Comparison of ENCODE assay signal across 7 cellular contexts in the genomic region with DNA sequence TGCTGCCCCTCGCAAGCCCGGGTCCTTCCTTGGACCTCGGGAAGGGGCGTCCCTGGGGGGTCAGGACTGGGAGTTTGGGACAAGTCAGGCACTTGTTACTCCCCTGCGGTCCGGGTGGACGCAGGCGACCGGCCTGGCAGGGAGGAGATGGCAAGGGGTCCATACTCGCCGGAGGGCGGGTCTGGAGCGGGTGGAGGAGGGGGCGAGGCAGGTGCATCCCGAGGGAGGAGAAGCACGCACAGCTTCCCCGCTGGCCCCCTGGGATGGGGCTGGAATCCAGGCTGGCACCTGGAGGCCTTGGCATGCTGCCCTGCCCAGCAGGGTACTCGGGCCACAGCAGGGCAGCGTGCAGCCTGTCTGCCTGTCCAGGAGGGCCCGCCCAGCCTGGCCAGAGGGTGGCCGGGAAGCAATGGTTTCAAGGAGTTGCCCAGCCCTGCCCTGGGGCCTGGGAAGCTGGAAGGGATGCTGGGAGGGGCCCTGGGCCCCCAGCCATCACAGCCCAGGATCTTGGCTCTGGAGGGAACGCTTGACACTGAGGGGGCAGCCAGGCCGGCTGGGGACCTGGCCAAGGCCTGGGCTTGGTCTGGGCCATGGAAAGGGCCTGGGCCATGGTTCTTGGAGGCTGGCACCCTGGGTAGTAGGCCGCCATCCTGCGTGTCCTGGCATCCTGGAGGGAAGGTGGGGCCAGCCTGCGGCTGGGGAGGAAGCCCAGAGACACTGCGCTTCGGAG. TPM values are rescaled to one million over a fixed set of nuclear protein-coding genes. Genes with fewer than 3 reads are reported as not detected.
A peak's percentile ranks its signal among the peaks of the same experiment; 100 is the strongest.
DNase-seq lines count a peak whose midpoint lies in the region; ATAC-seq and TF ChIP-seq lines count a peak whose summit lies in the region.

No MANE protein-coding gene starts in this region.

- DNase-seq in H4 (ENCODE audit: low spot score) (peak; percentile 39), neural crest cell (ENCODE audit: low read depth, low spot score) (no peak), HEK293T (ENCODE audit: extremely low spot score) (no peak)
- DNase-seq in central memory CD4-positive, alpha-beta T cell = no peak

- peak overlapping the region; percentile 62 for H3K4me2 ChIP-seq in OCI-LY3 (ENCODE audit: low read length)

- 17 to 20% methylated on average over 20 to 28 of the region's 28 CpGs for WGBS in esophagus, 2 donors

- H3K9me3 ChIP-seq in OCI-LY3 (ENCODE audit: insufficient read depth, low read length) = no peaks in the 10 kb centered on the region
- H3K9me3 ChIP-seq in esophagus (ENCODE audit: control insufficient read depth in 2 of 2, insufficient read depth in 1 of 2, low read depth in 1 of 2, low read length in 1 of 2) = no peaks in the 10 kb centered on the region

- CTCF ChIA-PET in HEK293T (lab: Yijun Ruan, JAX) = interaction anchor here (0.9 kb wide), 1 partner anchor 59 kb away, joined by 4 read pairs; no protein-coding TSS in a partner anchor

- no peaks in the 10 kb centered on the region for H4K20me1 ChIP-seq in OCI-LY3 (ENCODE audit: insufficient read depth, low read length)

- H3K4me1 ChIP-seq in OCI-LY3 (ENCODE audit: low read length) (peaks cover 11% of the 10 kb centered on the region), esophagus (ENCODE audit: control insufficient read depth in 2 of 2, insufficient read depth in 2 of 2, low read length in 1 of 2) (peaks cover 15 to 27% of the 10 kb centered on the region in 2 donors)

- no peak overlapping the region for H2AFZ ChIP-seq in OCI-LY3 (ENCODE audit: low read depth, low read length)

- H3K27ac ChIP-seq in OCI-LY3 (ENCODE audit: low read length) (no peak overlapping the region), esophagus (ENCODE audit: low read depth in 2 of 2, low read length in 1 of 2) (peak overlapping the region; percentile 62 to 81)

- no peaks in the 10 kb centered on the region for H3K36me3 ChIP-seq in OCI-LY3 (replicated peaks; ENCODE audit: low read depth, low read length)
- H3K36me3 ChIP-seq in esophagus (ENCODE audit: control insufficient read depth in 2 of 2, insufficient read depth in 2 of 2, low read length in 1 of 2) = no peaks in the 10 kb centered on the region

- no peaks in the 10 kb centered on the region for H3K36me3 Mint-ChIP-seq in neural crest cell (ENCODE audit: low read depth)

- no peak overlapping the region for H3K9ac ChIP-seq in OCI-LY3 (ENCODE audit: low read length)

- peaks cover 24% of the 10 kb centered on the region for H3K27me3 ChIP-seq in OCI-LY3 (ENCODE audit: low read depth, low read length)
- peaks cover 0 to 2% of the 10 kb centered on the region in 2 donors for H3K27me3 ChIP-seq in esophagus (ENCODE audit: control insufficient read depth in 1 of 2, insufficient read depth in 2 of 2, low read length in 2 of 2)

- peaks cover 23% of the 10 kb centered on the region for H3K4me1 Mint-ChIP-seq in neural crest cell

- no peak for ATAC-seq in GM18517 (IDR thresholded peaks at IDR 0.05; ENCODE audit: unreplicated experiment)

- no peak for TF ChIP-seq CTCF in OCI-LY3 (IDR thresholded peaks at IDR 0.05; ENCODE audit: low read depth, low read length)
- no peak for TF ChIP-seq CTCF in neural crest cell (conservative IDR thresholded peaks at IDR 0.05)

- H3K79me2 ChIP-seq in OCI-LY3 (ENCODE audit: low read length) = no peaks in the 10 kb centered on the region

- POLR2A ChIA-PET in HEK293T (lab: Yijun Ruan, JAX) = no interaction called here

- peaks cover 11% of the 10 kb centered on the region for H3K27me3 Mint-ChIP-seq in neural crest cell (ENCODE audit: low read depth)

- no peak overlapping the region for H3K27ac Mint-ChIP-seq in neural crest cell (ENCODE audit: unreplicated experiment)

- H3K4me3 Mint-ChIP-seq in neural crest cell = peak overlapping the region; percentile 76

- H3K4me3 ChIP-seq in OCI-LY3 (ENCODE audit: low read length) = peak overlapping the region; percentile 74
- peak overlapping the region; percentile 42 to 56 for H3K4me3 ChIP-seq in esophagus (ENCODE audit: low read depth in 1 of 2, low read length in 2 of 2)

- H3K9me3 Mint-ChIP-seq in neural crest cell = no peaks in the 10 kb centered on the region

TF ChIP-seq in HEK293T, 16 proteins besides CTCF, POLR2A, EP300 and RAD21:
- no peak for TF ChIP-seq NFRKB (IDR thresholded peaks at IDR 0.05)
- TF ChIP-seq FOXA1 (IDR thresholded peaks at IDR 0.05) = no peak
- no peak for TF ChIP-seq LEF1 (IDR thresholded peaks at IDR 0.05; ENCODE audit: borderline replicate concordance)
- no peak for TF ChIP-seq HDGF (IDR thresholded peaks at IDR 0.05; ENCODE audit: borderline replicate concordance)
- no peak for TF ChIP-seq CTBP1 (IDR thresholded peaks at IDR 0.05; ENCODE audit: borderline replicate concordance)
- TF ChIP-seq BHLHE40 (IDR thresholded peaks at IDR 0.05; ENCODE audit: borderline replicate concordance) = no peak
- TF ChIP-seq ZNF384 (IDR thresholded peaks at IDR 0.05) = no peak
- TF ChIP-seq SUZ12 (IDR thresholded peaks at IDR 0.05) = no peak
- TF ChIP-seq ARNT (IDR thresholded peaks at IDR 0.05) = no peak
TF ChIP-seq in HEK293T: peak in this region for 0.

RNA-seq across cellular contexts. Expression of a gene that starts 1.0 kb away (rescaled TPM):
- 0.29 and 0.45 TPM in 2 replicates for total RNA-seq in H4 (2014; rRNA removed; shearing (Covaris generic))
- 1 to 10 TPM; 1.2 to 1.6 TPM for polyA plus RNA-seq in esophagus
- total RNA-seq in neural crest cell = 17.2 and 17.4 TPM in 2 replicates

RNA-seq across cellular contexts. Expression of a gene that starts 34.2 kb away (rescaled TPM):
- 32.1 and 46.7 TPM in 2 replicates for total RNA-seq in H4 (2014; rRNA removed; shearing (Covaris generic))
- 10 to 100 TPM; 48.2 to 86.1 TPM for polyA plus RNA-seq in esophagus
- 36.2 and 43.3 TPM in 2 replicates for total RNA-seq in neural crest cell

RNA-seq across cellular contexts. Expression of a gene that starts 44.1 kb away (rescaled TPM):
- 7.3 and 8.8 TPM in 2 replicates for total RNA-seq in H4 (2014; rRNA removed; shearing (Covaris generic))
- 1 to 10 TPM; 6.2 to 7.8 TPM for polyA plus RNA-seq in esophagus
- 36.9 and 37.9 TPM in 2 replicates for total RNA-seq in neural crest cell

RNA-seq across cellular contexts. Expression of a gene that starts 54.8 kb away (rescaled TPM):
- 22.8 and 32.2 TPM in 2 replicates for total RNA-seq in H4 (2014; rRNA removed; shearing (Covaris generic))
- 10 to 100 TPM; 25.5 to 32.7 TPM for polyA plus RNA-seq in esophagus
- total RNA-seq in neural crest cell = 0.91 and 1.2 TPM in 2 replicates

Comparison
In these comparisons a context has a peak if more than half of its experiments do, and no peak if none do; other contexts are left out.
1. RNA of a gene that starts 1.0 kb away (total RNA-seq): 17.2 to 17.4 TPM in neural crest cell; 0.29 to 0.45 TPM in H4; every median in the first group is over 10 times any median in the second.